Comparison of ENCODE assay signal across 16 cellular contexts in genomic region chr2:11550901-11551568, GRCh38. TPM values are rescaled to one million over a fixed set of nuclear protein-coding genes. Genes with fewer than 3 reads are reported as not detected.
A peak's percentile ranks its signal among the peaks of the same experiment; 100 is the strongest.
DNase-seq lines count a peak whose midpoint lies in the region; ATAC-seq, FAIRE-seq and TF ChIP-seq lines count a peak whose summit lies in the region.
"Had no signal": no experiment of that assay in that cellular context is flagged by ENCODE, and none has a peak within 500 bp of the region (broad histone marks: within the 10 kb centered on the region; RNA-seq: fewer than 3 reads in every experiment).

No MANE protein-coding gene starts in this region.

- H3K9me3 ChIP-seq in HepG2 (ENCODE audit: low read length), result no peaks in the 10 kb centered on the region
- H3K9me3 ChIP-seq in testis, result no peaks in the 10 kb centered on the region
- H3K9me3 ChIP-seq: A549, HAP-1 had no signal

- no peaks in the 10 kb centered on the region for H3K9me3 Mint-ChIP-seq in activated CD8-positive, alpha-beta memory T cell treated with anti-CD3 and anti-CD28 coated beads, Interleukin-2, amount 10 ng/mL, durations not matched to agents 7 days and 5 days (ENCODE audit: low read depth)
- peaks cover 10% of the 10 kb centered on the region for H3K9me3 Mint-ChIP-seq in nephron progenitor cell

- in situ Hi-C loops in HepG2 (cut with HindIII; ENCODE audit: extremely low pct_ligation_motif_present, low pct_unique_long_range_greater_than_20kb), result no loop called here

- ATAC-seq in activated CD8-positive, alpha-beta memory T cell treated with anti-CD3 and anti-CD28 coated beads, Interleukin-2, amount 10 ng/mL, durations not matched to agents 7 days and 5 days, result no peak
- ATAC-seq in HepG2 (peak; percentile 52), HG03342 (IDR thresholded peaks at IDR 0.05; ENCODE audit: unreplicated experiment) (no peak), HG03025 (IDR thresholded peaks at IDR 0.05; ENCODE audit: low FRiP score, unreplicated experiment) (no peak)

- no peak overlapping the region for H3K4me3 Mint-ChIP-seq in activated CD8-positive, alpha-beta memory T cell treated with anti-CD3 and anti-CD28 coated beads, Interleukin-2, amount 10 ng/mL, durations not matched to agents 7 days and 5 days
- H3K4me3 Mint-ChIP-seq in nephron progenitor cell, result no peak overlapping the region
- H3K4me3 Mint-ChIP-seq: CD14-positive monocyte; CD4-positive, alpha-beta memory T cell had no signal

- H3K4me3 ChIP-seq in HepG2 (replicated peaks in 1 of 3; ENCODE audit: insufficient read depth in 1 of 3, low read depth in 2 of 3, low read length in 3 of 3) (no peak overlapping the region), testis (no peak overlapping the region)
- H3K4me3 ChIP-seq: A549, BLaER1, HAP-1 had no signal

- H3K36me3 Mint-ChIP-seq in activated CD8-positive, alpha-beta memory T cell treated with anti-CD3 and anti-CD28 coated beads, Interleukin-2, amount 10 ng/mL, durations not matched to agents 7 days and 5 days, result no peaks in the 10 kb centered on the region
- peaks cover 46% of the 10 kb centered on the region for H3K36me3 Mint-ChIP-seq in nephron progenitor cell (ENCODE audit: low read depth)
- H3K36me3 Mint-ChIP-seq: CD14-positive monocyte had no signal

- no peak for FAIRE-seq in HepG2 (lab: Jason Lieb, UNC)
- FAIRE-seq: A549 had no signal

- peak; percentile 33 for DNase-seq in activated CD8-positive, alpha-beta memory T cell treated with anti-CD3 and anti-CD28 coated beads for 24 hours
- DNase-seq in activated CD8-positive, alpha-beta memory T cell treated with anti-CD3 and anti-CD28 coated beads, Interleukin-2, amount 10 ng/mL, durations not matched to agents 7 days and 5 days, result no peak
- no peak for DNase-seq in HepG2 (ENCODE audit: low spot score)
- no peak for DNase-seq in nephron progenitor cell
- peak; percentile 9 for DNase-seq in testis
- DNase-seq in AG08396 (ENCODE audit: low spot score), result no peak
- DNase-seq: CD4-positive, alpha-beta memory T cell; DMS79 treated with DMSO at 0.1 percent for 48 hours; GF-D8 had no signal

- TF ChIP-seq CTCF in HepG2 (CRISPR knock-in tag; IDR thresholded peaks at IDR 0.05) (no peak), nephron progenitor cell (IDR thresholded peaks at IDR 0.05) (no peak), testis (IDR thresholded peaks at IDR 0.05) (no peak)

- CTCF ChIA-PET in activated CD8-positive, alpha-beta memory T cell treated with anti-CD3 and anti-CD28 coated beads, Interleukin-2, amount 10 ng/mL, durations not matched to agents 7 days and 5 days (lab: Charles Lee), result interaction anchor here (0.9 kb wide), 1 partner anchor 31 kb away, joined by 3 read pairs; no protein-coding TSS in a partner anchor
- CTCF ChIA-PET in HepG2 (lab: Yijun Ruan, JAX; ENCODE audit: low intra/inter-chr PET ratio, low total read pairs), result no interaction called here

- TF ChIP-seq EP300 in HepG2 (IDR thresholded peaks at IDR 0.05; ENCODE audit: low read depth in 2 of 2, low read length in 2 of 2) (no peak), HepG2 (CRISPR knock-in tag; IDR thresholded peaks at IDR 0.05; ENCODE audit: borderline replicate concordance) (no peak)

- no peak overlapping the region for H2AFZ ChIP-seq in HepG2 (ENCODE audit: low read length)

- H3K27ac Mint-ChIP-seq in activated CD8-positive, alpha-beta memory T cell treated with anti-CD3 and anti-CD28 coated beads, Interleukin-2, amount 10 ng/mL, durations not matched to agents 7 days and 5 days, result no peak overlapping the region
- H3K27ac Mint-ChIP-seq in nephron progenitor cell, result peak overlapping the region; percentile 10

- BruUV-seq in HepG2 (replicated peaks; lab: Mats Ljungman, UMichigan), result no TSS peak

- TF ChIP-seq RAD21 in HepG2 (CRISPR knock-in tag; IDR thresholded peaks at IDR 0.05), result no peak

- peak overlapping the region; percentile 54 for H3K4me2 ChIP-seq in HepG2 (ENCODE audit: low read depth, low read length)
- H3K4me2 ChIP-seq: A549, BLaER1 had no signal

- intact Hi-C loops in HepG2 (cut with micrococcal nuclease; ENCODE audit: unreplicated experiment), result loop anchor here (2.0 kb wide), 1 partner anchor 72 kb away; no protein-coding TSS in a partner anchor
- intact Hi-C loops in testis (cut with DNase I; ENCODE audit: low total_unique reads), result no loop called here

- H3K27me3 Mint-ChIP-seq in activated CD8-positive, alpha-beta memory T cell treated with anti-CD3 and anti-CD28 coated beads, Interleukin-2, amount 10 ng/mL, durations not matched to agents 7 days and 5 days, result peaks cover 40% of the 10 kb centered on the region
- no peaks in the 10 kb centered on the region for H3K27me3 Mint-ChIP-seq in nephron progenitor cell (ENCODE audit: low read depth, poor library complexity)

- WGBS in HepG2 (ENCODE audit: low lambda C conversion rate), result 74% methylated on average over 7 of the region's 7 CpGs
- WGBS in testis, 2 donors, result 74 to 83% methylated on average over 7 of the region's 7 CpGs

- H3K4me1 ChIP-seq in HepG2 (ENCODE audit: insufficient read depth, low read length) (peaks cover 81% of the 10 kb centered on the region), testis (peaks cover 14% of the 10 kb centered on the region)
- H3K4me1 ChIP-seq: A549 had no signal

- POLR2A ChIA-PET in HepG2 (lab: Yijun Ruan, JAX), result interaction anchor here (1.1 to 3.5 kb wide), 6 partner anchors 9 to 52 kb away, joined by 3 to 24 read pairs (median 6); partner anchors contain the start of gene GREB1

- H3K9ac ChIP-seq in HepG2 (ENCODE audit: insufficient read depth, low read depth, low read length), result no peak overlapping the region
- H3K9ac ChIP-seq: BLaER1 had no signal

- H3K27ac ChIP-seq in HepG2 (ENCODE audit: extremely low read length, insufficient read depth, low read length) (peak overlapping the region; percentile 46), testis (peak overlapping the region in 1 of 2 donors; percentile 4)
- H3K27ac ChIP-seq: 22Rv1, A549, BLaER1 had no signal

- no peak; a peak in 1 of 4 replicates for TF ChIP-seq POLR2A in HepG2 (IDR thresholded peaks at IDR 0.05; ENCODE audit: insufficient read depth in 1 of 2, low read depth in 2 of 2, low read length in 2 of 2)
- TF ChIP-seq POLR2A in testis (IDR thresholded peaks at IDR 0.05), result no peak

- no peaks in the 10 kb centered on the region for H3K27me3 ChIP-seq in HepG2 (ENCODE audit: control insufficient read depth in 1 of 2, insufficient read depth in 2 of 2, low read length in 2 of 2)
- no peaks in the 10 kb centered on the region for H3K27me3 ChIP-seq in testis
- H3K27me3 ChIP-seq: BLaER1 had no signal

- H3K79me2 ChIP-seq in HepG2 (ENCODE audit: insufficient read depth, low read length), result peaks cover 98% of the 10 kb centered on the region

- peaks cover 5 to 50% of the 10 kb centered on the region in 2 experiments for H3K36me3 ChIP-seq in HepG2 (replicated peaks in 1 of 2; ENCODE audit: control insufficient read depth in 1 of 2, insufficient read depth in 2 of 2, low read length in 2 of 2)
- H3K36me3 ChIP-seq in testis (ENCODE audit: low read depth, missing control alignments), result no peaks in the 10 kb centered on the region
- H3K36me3 ChIP-seq: BLaER1, HAP-1 had no signal

- H3K4me1 Mint-ChIP-seq in activated CD8-positive, alpha-beta memory T cell treated with anti-CD3 and anti-CD28 coated beads, Interleukin-2, amount 10 ng/mL, durations not matched to agents 7 days and 5 days, result peaks cover 7% of the 10 kb centered on the region
- peaks cover 37% of the 10 kb centered on the region for H3K4me1 Mint-ChIP-seq in nephron progenitor cell

- peaks cover 43% of the 10 kb centered on the region for H4K20me1 ChIP-seq in HepG2 (ENCODE audit: insufficient read depth, low read length)
- H4K20me1 ChIP-seq: BLaER1 had no signal

TF ChIP-seq in HepG2, 621 proteins besides CTCF, POLR2A, EP300 and RAD21 (continues in another document):
- TF ChIP-seq CCDC6 (CRISPR knock-in tag; IDR thresholded peaks at IDR 0.05) (peak; percentile 60; the same call in 1 of the 2 replicates), ZNF451 (CRISPR knock-in tag; IDR thresholded peaks at IDR 0.05) (no peak), ZNF546 (CRISPR knock-in tag; conservative IDR thresholded peaks at IDR 0.05) (no peak), GFI1 (CRISPR knock-in tag; IDR thresholded peaks at IDR 0.05; ENCODE audit: borderline replicate concordance) (peak; percentile 30; the same call in 1 of the 2 replicates), ZNF44 (CRISPR knock-in tag; IDR thresholded peaks at IDR 0.05) (0 out of 2 replicates have a peak, but pooled peaks have one; percentile 7), ZNF670 (CRISPR knock-in tag; IDR thresholded peaks at IDR 0.05; ENCODE audit: borderline replicate concordance) (0 out of 2 replicates have a peak, but pooled peaks have one; percentile 31)

RNA-seq across cellular contexts. Expression of gene GREB1, which starts 17.2 kb away (rescaled TPM):
- total RNA-seq in activated CD8-positive, alpha-beta memory T cell treated with anti-CD3 and anti-CD28 coated beads, Interleukin-2, amount 10 ng/mL, durations not matched to agents 7 days and 5 days, result 1 to 10 TPM in 1 of 2 experiments, under 1 TPM in 1; 0.91 to 1.4 TPM
- total RNA-seq in HepG2 (2016; rRNA removed; fragmentation: Illumina TruSeq; extraction: Trizol), result 61.2 and 64.2 TPM in 2 replicates
- 22.9 and 28.7 TPM in 2 replicates for total RNA-seq in HepG2 (2016; cell fraction: cytosol; rRNA removed; fragmentation: Illumina TruSeq; extraction: Trizol; ENCODE audit: low read depth)
- 62.9 and 63.8 TPM in 2 replicates for total RNA-seq in HepG2 (2016; cell fraction: insoluble cytoplasmic fraction; rRNA removed; fragmentation: Illumina TruSeq; extraction: Trizol)
- 43.0 and 57.1 TPM in 2 replicates for total RNA-seq in HepG2 (2016; cell fraction: membrane; rRNA removed; fragmentation: Illumina TruSeq; extraction: Trizol)
- 118 and 132 TPM in 2 replicates for total RNA-seq in HepG2 (2016; cell fraction: nucleus; rRNA removed; fragmentation: Illumina TruSeq; extraction: Trizol)
- 26.8 and 31.3 TPM in 2 replicates for polyA plus RNA-seq in HepG2 (2011; rRNA removed)
- polyA plus RNA-seq in HepG2 (2011; cell fraction: cytosol; rRNA removed), result 20.4 and 21.0 TPM in 2 replicates
- 110 and 130 TPM in 2 replicates for polyA plus RNA-seq in HepG2 (2011; cell fraction: nucleus; rRNA removed)
- 47.0 and 84.0 TPM in 2 replicates for polyA plus RNA-seq in HepG2 (2012)
- 10.7 and 14.3 TPM in 2 replicates for polyA plus RNA-seq in HepG2 (2016; cell fraction: cytosol; fragmentation: Illumina TruSeq; extraction: Trizol; ENCODE audit: low read depth)
- polyA plus RNA-seq in HepG2 (2016; cell fraction: insoluble cytoplasmic fraction; fragmentation: Illumina TruSeq; extraction: Trizol; ENCODE audit: low read depth), result 38.8 and 51.0 TPM in 2 replicates
- 17.8 and 18.3 TPM in 2 replicates for polyA plus RNA-seq in HepG2 (2016; cell fraction: membrane; fragmentation: Illumina TruSeq; extraction: Trizol; ENCODE audit: low read depth)
- polyA plus RNA-seq in HepG2 (2016; cell fraction: nucleus; fragmentation: Illumina TruSeq; extraction: Trizol; ENCODE audit: insufficient read depth, low read depth), result 158 and 174 TPM in 2 replicates
- 1.5 and 97.9 TPM in 2 replicates for polyA minus RNA-seq in HepG2 (2011; rRNA and poly(A)+ RNA removed; ENCODE audit: low replicate concordance)
- 60.3 and 64.2 TPM in 2 replicates for polyA minus RNA-seq in HepG2 (2011; cell fraction: cytosol; rRNA and poly(A)+ RNA removed)
- polyA minus RNA-seq in HepG2 (2011; cell fraction: nucleus; rRNA and poly(A)+ RNA removed), result 142 and 160 TPM in 2 replicates
- total RNA-seq in testis, result 100 to 1,000 TPM in 1 of 2 donors, 10 to 100 TPM in 1; 91.0 to 136 TPM
- polyA plus RNA-seq in testis (ENCODE audit: insufficient read depth, low read depth, low replicate concordance), result 29.8 TPM
- polyA plus RNA-seq: CD14-positive monocyte; CD4-positive, alpha-beta memory T cell had no signal

Comparison
In these comparisons a context has a peak if more than half of its experiments do, and no peak if none do; other contexts are left out.
1. DNase-seq: peak in activated CD8-positive, alpha-beta memory T cell treated with anti-CD3 and anti-CD28 coated beads for 24 hours (single experiment) and testis (single experiment); none in activated CD8-positive, alpha-beta memory T cell treated with anti-CD3 and anti-CD28 coated beads, Interleukin-2, amount 10 ng/mL, durations not matched to agents 7 days and 5 days (single experiment), HepG2 (single experiment), nephron progenitor cell (single experiment) and AG08396 (single experiment).
2. RNA of gene GREB1, which starts 17.2 kb away (total RNA-seq): 91.0 to 136 TPM in testis and 22.9 to 132 TPM in HepG2; 0.91 to 1.4 TPM in activated CD8-positive, alpha-beta memory T cell treated with anti-CD3 and anti-CD28 coated beads, Interleukin-2, amount 10 ng/mL, durations not matched to agents 7 days and 5 days; every median in the first group is over 10 times any median in the second.